1 cellular context compared by ENCODE assay signal in the genomic region with DNA sequence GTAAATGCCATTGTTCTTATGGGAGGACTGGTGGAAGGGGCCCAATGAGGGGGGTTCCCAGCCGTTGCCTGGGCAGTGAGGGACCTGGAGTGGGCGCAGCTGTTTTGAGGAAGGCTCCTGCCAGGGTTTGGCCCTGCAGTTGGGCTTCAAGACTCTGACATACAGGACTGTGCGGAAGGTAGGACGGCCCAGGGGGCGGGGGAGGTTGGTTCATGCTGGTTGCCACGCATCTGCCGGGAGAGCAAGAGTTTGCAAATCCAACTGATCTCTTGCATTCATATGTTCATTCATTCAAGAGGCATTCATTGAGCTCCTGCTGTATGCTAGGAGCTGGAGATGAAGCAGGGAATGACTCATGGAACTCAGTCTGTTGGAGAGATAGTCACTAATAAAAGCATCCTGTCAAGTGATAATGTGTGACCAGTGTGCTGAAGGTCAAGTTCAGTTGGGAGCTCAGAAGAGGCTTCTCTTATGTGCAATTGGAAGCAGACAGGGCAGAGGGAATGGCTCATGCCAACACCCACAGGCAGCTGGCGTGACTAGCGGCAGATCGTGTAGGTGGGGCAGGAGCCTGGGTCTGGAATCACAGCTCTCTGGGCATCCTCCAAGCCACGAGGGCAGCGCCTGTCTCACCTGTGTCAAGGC.
TF ChIP-seq lines count a peak whose summit lies in the region.

No MANE protein-coding gene starts in this region.

TF ChIP-seq in HEK293, 187 proteins besides CTCF, POLR2A, EP300 and RAD21 (continued from another document):
- TF ChIP-seq HIC1 (tag by site-specific recombination; IDR thresholded peaks at IDR 0.05) = 0 out of 2 replicates have a peak, but pooled peaks have one; percentile 8
